20 cellular contexts compared by ENCODE assay signal in the genomic region with DNA sequence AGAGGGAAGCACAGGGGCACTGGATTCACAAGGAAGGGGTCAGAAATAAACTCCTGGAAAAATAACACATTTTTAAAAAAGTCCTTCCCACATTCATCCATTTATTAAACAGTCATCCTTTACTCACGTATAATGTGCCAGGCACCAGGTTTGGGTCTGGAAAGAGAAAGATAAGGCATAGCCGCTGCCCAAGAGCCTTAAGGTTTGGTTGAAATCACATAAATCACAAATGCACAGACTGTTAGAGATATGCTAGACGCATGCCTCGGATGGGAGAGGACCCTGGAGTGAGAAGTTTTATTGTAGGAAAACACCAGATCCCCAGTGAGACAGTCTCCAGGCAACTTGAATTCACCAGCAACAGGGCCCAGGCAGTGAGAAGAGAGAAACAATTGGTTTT.
DNase-seq lines count a peak whose midpoint lies in the region; ATAC-seq and TF ChIP-seq lines count a peak whose summit lies in the region.
"Had no signal": no experiment of that assay in that cellular context is flagged by ENCODE, and none has a peak within 500 bp of the region (broad histone marks: within the 10 kb centered on the region; RNA-seq: fewer than 3 reads in every experiment).

No MANE protein-coding gene starts in this region.

- H2BK15ac ChIP-seq in IMR-90 (ENCODE audit: low read depth, low read length): no peak overlapping the region

- H2BK20ac ChIP-seq in IMR-90 (ENCODE audit: low read depth, low read length): no peak overlapping the region

- no peak overlapping the region for H2BK120ac ChIP-seq in IMR-90 (ENCODE audit: low read depth, low read length)

- H3K27me3 Mint-ChIP-seq in activated naive CD4-positive, alpha-beta T cell treated with anti-CD3 and anti-CD28 coated beads for 36 hours (ENCODE audit: low read depth): no peaks in the 10 kb centered on the region
- H3K27me3 Mint-ChIP-seq in stimulated activated naive B cell treated with anti-CD40 and anti-IgM and Interleukin-4, amounts not matched to agents 10 μg/mL and 1 μg/mL and 100 μg/mL, for 72 hours: no peaks in the 10 kb centered on the region

- no peak overlapping the region for H3K14ac ChIP-seq in IMR-90 (replicated peaks; ENCODE audit: low read depth, low read length)

- no peak overlapping the region for H2AK9ac ChIP-seq in IMR-90 (replicated peaks; ENCODE audit: low read depth, low read length, poor library complexity)

- no peak overlapping the region for H4K5ac ChIP-seq in IMR-90 (ENCODE audit: low read depth, low read length)

- no peak for ATAC-seq in IMR-90 (ENCODE audit: low read depth)
- no peak for ATAC-seq in stimulated activated naive B cell treated with anti-CD40 and anti-IgM and Interleukin-4, amounts not matched to agents 10 μg/mL and 1 μg/mL and 100 μg/mL, for 72 hours (replicated peaks)
- no peak for ATAC-seq in HG03175 (IDR thresholded peaks at IDR 0.05; ENCODE audit: unreplicated experiment)
- ATAC-seq: Panc1, Right ventricle myocardium inferior had no signal

- TF ChIP-seq CTCF in IMR-90 (conservative IDR thresholded peaks at IDR 0.05; ENCODE audit: low read depth, low read length): no peak

- no peak overlapping the region for H3K23ac ChIP-seq in IMR-90 (ENCODE audit: low read depth, low read length)

- H2BK5ac ChIP-seq in IMR-90 (ENCODE audit: low read depth, low read length, poor library complexity, severe bottlenecking): no peak overlapping the region

- H4K91ac ChIP-seq in IMR-90 (ENCODE audit: insufficient read depth, low read depth, low read length): no peak overlapping the region

- H3K4me1 ChIP-seq in IMR-90 (ENCODE audit: control insufficient read depth, insufficient read depth, low read length): peaks cover 2% of the 10 kb centered on the region; the same call in 1 of the 2 replicates

- no peaks in the 10 kb centered on the region for H3K79me1 ChIP-seq in IMR-90 (ENCODE audit: low read depth in 1 of 2, low read length in 2 of 2)

- H3K36me3 Mint-ChIP-seq in activated naive CD4-positive, alpha-beta T cell treated with anti-CD3 and anti-CD28 coated beads for 36 hours (ENCODE audit: low read depth): peaks cover 9% of the 10 kb centered on the region
- H3K36me3 Mint-ChIP-seq in stimulated activated naive B cell treated with anti-CD40 and anti-IgM and Interleukin-4, amounts not matched to agents 10 μg/mL and 1 μg/mL and 100 μg/mL, for 72 hours: peaks cover 22 to 55% of the 10 kb centered on the region in 2 donors

- H3K4me3 Mint-ChIP-seq in activated naive CD4-positive, alpha-beta T cell treated with anti-CD3 and anti-CD28 coated beads for 36 hours: no peak overlapping the region
- H3K4me3 Mint-ChIP-seq in stimulated activated naive B cell treated with anti-CD40 and anti-IgM and Interleukin-4, amounts not matched to agents 10 μg/mL and 1 μg/mL and 100 μg/mL, for 72 hours: no peak overlapping the region
- H3K4me3 Mint-ChIP-seq: H9 had no signal

- H3K4ac ChIP-seq in IMR-90 (ENCODE audit: low read depth, low read length): no peak overlapping the region

- no peak overlapping the region for H3K9ac ChIP-seq in IMR-90 (ENCODE audit: low read depth, low read length)
- H3K9ac ChIP-seq: KMS-11 had no signal

- no peak for DNase-seq in activated naive CD4-positive, alpha-beta T cell treated with anti-CD3 and anti-CD28 coated beads for 36 hours
- no peak for DNase-seq in activated naive CD4-positive, alpha-beta T cell treated with anti-CD3 and anti-CD28 coated beads, Interleukin-2, amount 50 U/mL, for 16 hours
- no peak for DNase-seq in IMR-90
- peak; percentile 64 for DNase-seq in amniotic epithelial cell (ENCODE audit: low read depth)
- no peak for DNase-seq in stimulated activated naive B cell treated with anti-CD40 and anti-IgM and Interleukin-4, amounts not matched to agents 10 μg/mL and 1 μg/mL and 100 μg/mL, for 72 hours
- no peak for DNase-seq in GDM1 (lab: John Stamatoyannopoulos, UW)
- no peak for DNase-seq in nucleus accumbens (lab: John Stamatoyannopoulos, UW)
- DNase-seq: ACHN, AML-193, Calu3, DMS53, H9, NCI-H1436, NCI-H2029, NCI-H2171 treated with DMSO at 0.1 percent for 48 hours, NCI-H510A had no signal

- no peak for TF ChIP-seq POLR2A in IMR-90 (IDR thresholded peaks at IDR 0.05; ENCODE audit: low read depth, low read length)

- dilution Hi-C loops in IMR-90 (cut with HindIII; ENCODE audit: low sequenced_read_pairs, unreplicated experiment): no loop called here

- no peak overlapping the region for H3K27ac ChIP-seq in IMR-90 (ENCODE audit: insufficient read depth, low read length)
- H3K27ac ChIP-seq: KMS-11 had no signal

- H3K9me3 ChIP-seq in IMR-90 (ENCODE audit: control insufficient read depth, insufficient read depth, low read length): no peaks in the 10 kb centered on the region

- CTCF ChIA-PET in activated naive CD4-positive, alpha-beta T cell treated with anti-CD3 and anti-CD28 coated beads for 36 hours (lab: Charles Lee): interaction anchor here (1.3 kb wide), 1 partner anchor 63 kb away, joined by 4 read pairs; no protein-coding TSS in a partner anchor
- CTCF ChIA-PET in IMR-90 (lab: Yijun Ruan, JAX): no interaction called here

- no peak overlapping the region for H3K4me2 ChIP-seq in IMR-90 (ENCODE audit: low read depth, low read length)
- H3K4me2 ChIP-seq: KMS-11 had no signal

- H3K27me3 ChIP-seq in IMR-90 (ENCODE audit: control insufficient read depth, insufficient read depth, low read length): no peaks in the 10 kb centered on the region

- peak overlapping the region; percentile 96 for H3K27ac Mint-ChIP-seq in activated naive CD4-positive, alpha-beta T cell treated with anti-CD3 and anti-CD28 coated beads for 36 hours
- H3K27ac Mint-ChIP-seq in stimulated activated naive B cell treated with anti-CD40 and anti-IgM and Interleukin-4, amounts not matched to agents 10 μg/mL and 1 μg/mL and 100 μg/mL, for 72 hours: peak overlapping the region; percentile 47

- no peak overlapping the region for H4K8ac ChIP-seq in IMR-90 (ENCODE audit: low read depth in 2 of 2, low read length in 2 of 2)

- intact Hi-C loops in activated naive CD4-positive, alpha-beta T cell treated with anti-CD3 and anti-CD28 coated beads for 36 hours (cut with micrococcal nuclease): no loop called here
- intact Hi-C loops in IMR-90 (cut with micrococcal nuclease): no loop called here

- no peak overlapping the region for H2AFZ ChIP-seq in IMR-90 (replicated peaks; ENCODE audit: low read length, poor library complexity)

- no peaks in the 10 kb centered on the region for H3K36me3 ChIP-seq in IMR-90 (ENCODE audit: control insufficient read depth, insufficient read depth, low read length)

- H3K18ac ChIP-seq in IMR-90 (ENCODE audit: low read depth, low read length): no peak overlapping the region

- no peak overlapping the region for H3K4me3 ChIP-seq in IMR-90 (ENCODE audit: insufficient read depth, low read depth, low read length)

- H3K4me1 Mint-ChIP-seq in activated naive CD4-positive, alpha-beta T cell treated with anti-CD3 and anti-CD28 coated beads for 36 hours (ENCODE audit: low read depth): peaks cover 87% of the 10 kb centered on the region
- H3K4me1 Mint-ChIP-seq in stimulated activated naive B cell treated with anti-CD40 and anti-IgM and Interleukin-4, amounts not matched to agents 10 μg/mL and 1 μg/mL and 100 μg/mL, for 72 hours: peaks cover 42 to 68% of the 10 kb centered on the region in 2 donors

- WGBS in IMR-90 (ENCODE audit: extremely low coverage in 2 of 2, insufficient read length in 1 of 2), 2 experiments: no CpG with 5 or more reads among the region's 4 CpGs

- BruUV-seq in IMR-90 (replicated peaks; lab: Mats Ljungman, UMichigan): no TSS peak

- no peak for TF ChIP-seq RAD21 in IMR-90 (IDR thresholded peaks at IDR 0.05; ENCODE audit: low read length)

- H3K56ac ChIP-seq in IMR-90 (ENCODE audit: extremely low read depth, insufficient read depth, low read length): no peak overlapping the region

- H4K20me1 ChIP-seq in IMR-90 (ENCODE audit: insufficient read depth, low read length): no peaks in the 10 kb centered on the region

- 0 out of 2 replicates have a peak overlapping the region, but pooled peaks have one; percentile 4 for H2AK5ac ChIP-seq in IMR-90 (ENCODE audit: low read depth, low read length)

- POLR2A ChIA-PET in IMR-90 (lab: Charles Lee; ENCODE audit: unreplicated experiment): no interaction called here

- no peaks in the 10 kb centered on the region for H3K9me1 ChIP-seq in IMR-90 (ENCODE audit: insufficient read depth, low read length)

- H3K9me3 Mint-ChIP-seq in activated naive CD4-positive, alpha-beta T cell treated with anti-CD3 and anti-CD28 coated beads for 36 hours: no peaks in the 10 kb centered on the region
- H3K9me3 Mint-ChIP-seq in stimulated activated naive B cell treated with anti-CD40 and anti-IgM and Interleukin-4, amounts not matched to agents 10 μg/mL and 1 μg/mL and 100 μg/mL, for 72 hours: peaks cover 5 to 12% of the 10 kb centered on the region in 2 donors

- in situ Hi-C loops in IMR-90 (cut with MboI; ENCODE audit: low sequenced_read_pairs): no loop called here

TF ChIP-seq in IMR-90, 13 proteins besides CTCF, POLR2A, EP300 and RAD21:
- TF ChIP-seq, protein P1, sequence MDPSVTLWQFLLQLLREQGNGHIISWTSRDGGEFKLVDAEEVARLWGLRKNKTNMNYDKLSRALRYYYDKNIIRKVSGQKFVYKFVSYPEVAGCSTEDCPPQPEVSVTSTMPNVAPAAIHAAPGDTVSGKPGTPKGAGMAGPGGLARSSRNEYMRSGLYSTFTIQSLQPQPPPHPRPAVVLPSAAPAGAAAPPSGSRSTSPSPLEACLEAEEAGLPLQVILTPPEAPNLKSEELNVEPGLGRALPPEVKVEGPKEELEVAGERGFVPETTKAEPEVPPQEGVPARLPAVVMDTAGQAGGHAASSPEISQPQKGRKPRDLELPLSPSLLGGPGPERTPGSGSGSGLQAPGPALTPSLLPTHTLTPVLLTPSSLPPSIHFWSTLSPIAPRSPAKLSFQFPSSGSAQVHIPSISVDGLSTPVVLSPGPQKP (IDR thresholded peaks at IDR 0.05; ENCODE audit: borderline replicate concordance, low read depth, low read length): no peak
- TF ChIP-seq RCOR1 (IDR thresholded peaks at IDR 0.05; ENCODE audit: insufficient replicate concordance, low read length) (no peak), CEBPB (IDR thresholded peaks at IDR 0.05; ENCODE audit: low read depth, low read length) (no peak), RFX5 (IDR thresholded peaks at IDR 0.05; ENCODE audit: low read depth, low read length) (no peak), MAFK (IDR thresholded peaks at IDR 0.05; ENCODE audit: low read depth, low read length) (no peak), MAZ (IDR thresholded peaks at IDR 0.05; ENCODE audit: borderline replicate concordance, low read depth, low read length) (no peak), CHD1 (IDR thresholded peaks at IDR 0.05; ENCODE audit: low read depth, low read length) (no peak)
- TF ChIP-seq, protein P2, sequence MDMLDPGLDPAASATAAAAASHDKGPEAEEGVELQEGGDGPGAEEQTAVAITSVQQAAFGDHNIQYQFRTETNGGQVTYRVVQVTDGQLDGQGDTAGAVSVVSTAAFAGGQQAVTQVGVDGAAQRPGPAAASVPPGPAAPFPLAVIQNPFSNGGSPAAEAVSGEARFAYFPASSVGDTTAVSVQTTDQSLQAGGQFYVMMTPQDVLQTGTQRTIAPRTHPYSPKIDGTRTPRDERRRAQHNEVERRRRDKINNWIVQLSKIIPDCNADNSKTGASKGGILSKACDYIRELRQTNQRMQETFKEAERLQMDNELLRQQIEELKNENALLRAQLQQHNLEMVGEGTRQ (IDR thresholded peaks at IDR 0.05; ENCODE audit: low read depth, low read length): no peak
